In the genomic region with DNA sequence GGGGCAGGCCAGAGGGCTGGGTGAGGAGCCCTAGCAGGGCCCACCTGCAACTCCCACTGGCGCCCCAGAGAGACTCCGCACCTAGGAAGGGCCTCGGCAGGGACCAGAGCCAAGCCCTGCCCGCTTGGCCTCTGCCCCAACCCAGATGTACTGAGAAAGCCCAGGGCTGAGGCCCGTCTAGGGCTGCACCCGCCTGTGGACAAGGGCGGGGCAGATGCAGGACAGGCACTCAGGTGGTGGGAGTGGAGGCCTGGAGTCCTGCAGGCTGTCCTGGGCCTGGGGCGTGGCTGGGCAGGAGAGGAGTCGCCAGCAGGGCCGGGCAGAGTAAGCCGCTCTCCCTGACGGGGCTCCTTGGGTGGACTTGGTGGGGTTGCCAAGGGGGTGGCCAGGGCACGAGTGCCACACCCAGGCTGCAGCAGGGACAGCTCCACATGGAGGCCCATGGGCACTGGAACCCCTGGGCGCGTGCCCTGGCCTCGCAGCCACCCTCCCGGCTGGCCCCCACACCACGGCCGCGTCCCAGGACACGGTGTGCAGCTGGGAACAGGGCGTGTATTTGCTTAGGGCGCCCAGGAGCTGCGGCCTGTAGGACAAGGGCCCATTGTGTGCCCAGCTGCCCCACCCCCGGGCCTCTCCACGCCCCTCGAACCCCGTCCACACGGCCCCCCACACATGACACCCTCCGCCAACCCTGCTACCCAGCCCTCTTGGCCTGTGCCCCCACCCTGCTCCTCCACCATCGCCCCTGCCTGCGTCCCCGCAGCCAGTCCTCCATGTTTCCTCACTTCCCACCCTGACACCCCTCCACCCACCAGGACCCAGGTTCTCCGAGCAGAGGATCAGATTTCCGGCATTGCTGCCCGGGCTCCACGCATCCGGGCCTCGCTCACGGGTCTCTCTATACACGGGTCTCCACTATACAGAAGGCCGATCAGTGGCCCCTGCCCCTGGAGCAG, we compare ENCODE assay signal across 12 cellular contexts. TPM values are rescaled to one million over a fixed set of nuclear protein-coding genes. Genes with fewer than 3 reads are reported as not detected.
DNase-seq lines count a peak whose midpoint lies in the region; ATAC-seq and TF ChIP-seq lines count a peak whose summit lies in the region.
"Had no signal": no experiment of that assay in that cellular context is flagged by ENCODE, and none has a peak within 500 bp of the region (broad histone marks: within the 10 kb centered on the region; RNA-seq: fewer than 3 reads in every experiment).

No MANE protein-coding gene starts in this region.

- dilution Hi-C loops in mammary epithelial cell (cut with HindIII; ENCODE audit: low sequenced_read_pairs): no loop called here

- TF ChIP-seq EP300 in Ishikawa (IDR thresholded peaks at IDR 0.05; ENCODE audit: borderline replicate concordance) (no peak; the same call in 1 of the 2 replicates), transverse colon (IDR thresholded peaks at IDR 0.05; ENCODE audit: low read depth) (peak; percentile 99)

- H3K4me3 ChIP-seq in mammary epithelial cell (replicated peaks in 1 of 3; ENCODE audit: insufficient read depth in 1 of 3, low read depth in 2 of 3, low read length in 3 of 3) (peak overlapping the region in 1 of 3 experiments; percentile 41), lung (no peak overlapping the region), transverse colon (peak overlapping the region; percentile 16 to 47 (median 44))
- H3K4me3 ChIP-seq: dorsolateral prefrontal cortex, gastrocnemius medialis, psoas muscle had no signal

- intact Hi-C loops in mammary epithelial cell (cut with micrococcal nuclease) (no loop called here), transverse colon (cut with DNase I; ENCODE audit: low total_unique reads) (no loop called here)

- in situ Hi-C loops in mammary epithelial cell (cut with MboI; ENCODE audit: low sequenced_read_pairs in 2 of 2) (loop anchor here in 1 of 2 donors (25.0 kb wide), 1 partner anchor 263 kb away; the partner anchor contains the start of gene SELENOO), transverse colon (cut with MboI; ENCODE audit: low pct_ligation_motif_present in 1 of 4, low pct_unique_long_range_greater_than_20kb in 1 of 4, low sequenced_read_pairs in 3 of 4) (no loop called here)

- no peaks in the 10 kb centered on the region for H3K79me2 ChIP-seq in mammary epithelial cell (ENCODE audit: insufficient read depth, low read length)

- no peak for TF ChIP-seq RAD21 in Ishikawa (IDR thresholded peaks at IDR 0.05; ENCODE audit: low read depth)

- H3K36me3 ChIP-seq in mammary epithelial cell (ENCODE audit: insufficient read depth, low read length): no peaks in the 10 kb centered on the region
- no peaks in the 10 kb centered on the region for H3K36me3 ChIP-seq in lung (ENCODE audit: control insufficient read depth in 2 of 2, insufficient read depth in 2 of 2, low read length in 2 of 2)
- no peaks in the 10 kb centered on the region for H3K36me3 ChIP-seq in transverse colon
- H3K36me3 ChIP-seq: gastrocnemius medialis had no signal

- H3K9me3 ChIP-seq in mammary epithelial cell (replicated peaks; ENCODE audit: insufficient read depth, low read length) (no peaks in the 10 kb centered on the region), lung (ENCODE audit: control insufficient read depth in 2 of 2, insufficient read depth in 1 of 2, low read length in 1 of 2) (no peaks in the 10 kb centered on the region), transverse colon (no peaks in the 10 kb centered on the region)
- H3K9me3 ChIP-seq: gastrocnemius medialis, psoas muscle had no signal

- H3K4me1 ChIP-seq in mammary epithelial cell (ENCODE audit: insufficient read depth, low read length) (peaks cover 80% of the 10 kb centered on the region), lung (ENCODE audit: control insufficient read depth in 2 of 2, insufficient read depth in 2 of 2, low read length in 2 of 2) (peaks cover 0 to 25% of the 10 kb centered on the region in 2 donors), transverse colon (peaks cover 19 to 63% (median 59%) of the 10 kb centered on the region in 4 donors)

- H2AFZ ChIP-seq in mammary epithelial cell (ENCODE audit: low read depth, low read length): peak overlapping the region; percentile 75

- peak overlapping the region; percentile 87 for H3K4me2 ChIP-seq in mammary epithelial cell (ENCODE audit: insufficient read depth, low read depth, low read length)

- no peaks in the 10 kb centered on the region for H4K20me1 ChIP-seq in mammary epithelial cell (ENCODE audit: insufficient read depth, low read length)

- TF ChIP-seq CTCF in mammary epithelial cell (conservative IDR thresholded peaks at IDR 0.05 in 1 of 2, IDR thresholded peaks at IDR 0.05 in 1 of 2; ENCODE audit: extremely low read depth in 1 of 2, insufficient read depth in 1 of 2, low read depth in 1 of 2, low read length in 2 of 2): no peak
- no peak for TF ChIP-seq CTCF in lung (IDR thresholded peaks at IDR 0.05; ENCODE audit: control extremely low read depth, extremely low read depth)
- TF ChIP-seq CTCF in transverse colon (IDR thresholded peaks at IDR 0.05): peak in 1 of 5 experiments; percentile 33

- H3K27me3 ChIP-seq in mammary epithelial cell (ENCODE audit: insufficient read depth, low read length) (no peaks in the 10 kb centered on the region), lung (ENCODE audit: control insufficient read depth, insufficient read depth) (no peaks in the 10 kb centered on the region), transverse colon (no peaks in the 10 kb centered on the region)
- H3K27me3 ChIP-seq: dorsolateral prefrontal cortex, gastrocnemius medialis had no signal

- WGBS in mammary epithelial cell (ENCODE audit: low coverage, missing lambda C conversion rate): 21% methylated on average over 16 of the region's 42 CpGs
- 70 to 84% methylated on average over 38 to 42 of the region's 42 CpGs for WGBS in lung, 2 donors
- WGBS in transverse colon (ENCODE audit: low coverage in 1 of 2), 2 donors: 72% methylated on average over 31 of the region's 42 CpGs; no CpG with 5 or more reads in 1 of the 2 donors

- TF ChIP-seq POLR2A in transverse colon (IDR thresholded peaks at IDR 0.05): peak; percentile 99

- no TSS peak for BruUV-seq in mammary epithelial cell (replicated peaks; lab: Mats Ljungman, UMichigan)

- ATAC-seq in lung (ENCODE audit: insufficient read depth, low FRiP score) (peak; percentile 56), GM19455 (IDR thresholded peaks at IDR 0.05; ENCODE audit: unreplicated experiment) (no peak), GM21723 (IDR thresholded peaks at IDR 0.05; ENCODE audit: unreplicated experiment) (no peak), HG03196 (IDR thresholded peaks at IDR 0.05; ENCODE audit: unreplicated experiment) (no peak)
- ATAC-seq: gastrocnemius medialis had no signal

- H3K27ac ChIP-seq in mammary epithelial cell (ENCODE audit: insufficient read depth, low read depth, low read length): peak overlapping the region; percentile 50
- peak overlapping the region in 1 of 2 donors; percentile 94 for H3K27ac ChIP-seq in lung (ENCODE audit: low read depth in 1 of 2, low read length in 1 of 2)
- peak overlapping the region; percentile 90 to 97 (median 94) for H3K27ac ChIP-seq in transverse colon
- H3K27ac ChIP-seq: gastrocnemius medialis, psoas muscle had no signal

- DNase-seq in mammary epithelial cell: peak; percentile 50
- peak; percentile 91 for DNase-seq in lung (ENCODE audit: low spot score)
- DNase-seq in transverse colon: peak; percentile 93
- DNase-seq: DND-41, dorsolateral prefrontal cortex, gastrocnemius medialis, Karpas-422, psoas muscle had no signal

- peak overlapping the region; percentile 39 for H3K9ac ChIP-seq in mammary epithelial cell (ENCODE audit: insufficient read depth, low read length)

- CTCF ChIA-PET in mammary epithelial cell (lab: Charles Lee; ENCODE audit: low non-redundant PET): no interaction called here

TF ChIP-seq in Ishikawa, 13 proteins besides CTCF, POLR2A, EP300 and RAD21:
- TF ChIP-seq, protein P1, sequence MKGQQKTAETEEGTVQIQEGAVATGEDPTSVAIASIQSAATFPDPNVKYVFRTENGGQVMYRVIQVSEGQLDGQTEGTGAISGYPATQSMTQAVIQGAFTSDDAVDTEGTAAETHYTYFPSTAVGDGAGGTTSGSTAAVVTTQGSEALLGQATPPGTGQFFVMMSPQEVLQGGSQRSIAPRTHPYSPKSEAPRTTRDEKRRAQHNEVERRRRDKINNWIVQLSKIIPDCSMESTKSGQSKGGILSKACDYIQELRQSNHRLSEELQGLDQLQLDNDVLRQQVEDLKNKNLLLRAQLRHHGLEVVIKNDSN (IDR thresholded peaks at IDR 0.05): peak; percentile 3; the same call in 1 of the 2 replicates
- TF ChIP-seq FOXM1 (IDR thresholded peaks at IDR 0.05; ENCODE audit: borderline replicate concordance, low read depth) (no peak), NFIC (IDR thresholded peaks at IDR 0.05) (peak; percentile 68), YY1 (IDR thresholded peaks at IDR 0.05; ENCODE audit: low read depth) (no peak), ZBTB7A (IDR thresholded peaks at IDR 0.05; ENCODE audit: low read depth) (peak; percentile 54), TCF12 (IDR thresholded peaks at IDR 0.05; ENCODE audit: low read depth) (peak; percentile 65; the same call in 1 of the 2 replicates)
- TF ChIP-seq, protein P2, sequence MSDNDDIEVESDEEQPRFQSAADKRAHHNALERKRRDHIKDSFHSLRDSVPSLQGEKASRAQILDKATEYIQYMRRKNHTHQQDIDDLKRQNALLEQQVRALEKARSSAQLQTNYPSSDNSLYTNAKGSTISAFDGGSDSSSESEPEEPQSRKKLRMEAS (IDR thresholded peaks at IDR 0.05): peak; percentile 64; the same call in 1 of the 2 replicates
TF ChIP-seq in Ishikawa: peak in this region for 5.

RNA-seq across cellular contexts. Expression of gene PIM3, which starts 11.3 kb away (rescaled TPM):
- total RNA-seq in mammary epithelial cell (10 to 100 TPM; 26.6 to 68.7 TPM), lung (100 to 1,000 TPM; 131 to 132 TPM), transverse colon (100 to 1,000 TPM; 115 to 290 (median 147) TPM)
- polyA plus RNA-seq in mammary epithelial cell (11.1 TPM), lung (100 to 1,000 TPM in 1 of 2 donors, 10 to 100 TPM in 1; 99.0 to 238 TPM)
- 6.3 TPM for polyA minus RNA-seq in mammary epithelial cell

RNA-seq across cellular contexts. Expression of gene CRELD2, which starts 30.8 kb away (rescaled TPM):
- 10 to 100 TPM; 26.5 to 51.5 TPM for total RNA-seq in mammary epithelial cell
- 63.8 TPM for polyA plus RNA-seq in mammary epithelial cell
- 22.6 TPM for polyA minus RNA-seq in mammary epithelial cell
- 100 to 1,000 TPM in 1 of 2 donors, 10 to 100 TPM in 1; 18.7 to 106 TPM for total RNA-seq in lung
- polyA plus RNA-seq in lung: 100 to 1,000 TPM in 1 of 2 donors, 10 to 100 TPM in 1; 37.9 to 110 TPM
- total RNA-seq in transverse colon: 10 to 100 TPM; 31.0 to 37.9 (median 36.4) TPM

RNA-seq across cellular contexts. Expression of gene ALG12, which starts 31.0 kb away (rescaled TPM):
- total RNA-seq in mammary epithelial cell: 10 to 100 TPM; 19.0 to 19.9 TPM
- polyA plus RNA-seq in mammary epithelial cell: 12.6 TPM
- polyA minus RNA-seq in mammary epithelial cell: 3.8 TPM
- total RNA-seq in lung: 10 to 100 TPM; 17.6 to 33.9 TPM
- 10 to 100 TPM; 13.6 to 15.6 TPM for polyA plus RNA-seq in lung
- 10 to 100 TPM; 10.1 to 24.4 (median 18.3) TPM for total RNA-seq in transverse colon
